Comparison of ENCODE assay signal across 24 cellular contexts in the genomic region with DNA sequence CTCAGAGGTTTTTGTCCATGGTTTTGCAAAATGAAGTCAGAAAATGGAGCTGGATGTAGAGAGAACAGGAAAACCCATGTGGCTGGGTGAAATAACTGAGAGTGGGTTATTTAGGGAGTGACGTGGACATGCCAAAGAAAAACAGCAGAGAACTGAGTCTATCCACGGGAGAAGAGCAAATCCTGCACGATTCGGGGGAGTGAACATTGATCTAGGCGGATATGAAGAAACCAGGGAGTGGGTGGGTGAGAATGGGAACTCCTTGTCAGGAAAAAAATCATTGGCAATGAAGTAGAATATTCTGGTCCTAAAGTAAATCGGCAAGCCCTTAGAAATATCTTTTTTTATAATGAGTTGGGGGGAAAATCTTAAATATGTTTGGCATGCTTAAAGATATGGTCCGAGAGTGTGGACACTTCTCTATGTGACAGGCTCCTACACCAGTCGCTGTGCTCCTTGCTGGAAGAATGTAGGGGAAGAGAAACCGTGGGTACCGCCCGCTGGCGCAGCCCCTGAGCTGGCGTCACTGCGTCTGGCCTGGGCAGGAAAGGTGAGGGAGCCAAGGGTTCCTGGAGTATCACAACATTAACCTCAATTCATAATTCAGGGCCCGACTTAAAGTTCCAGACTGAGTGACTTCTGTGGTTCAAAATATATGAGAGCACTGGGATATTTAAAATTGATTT.
"Had no signal": no experiment of that assay in that cellular context is flagged by ENCODE, and none has a peak within 500 bp of the region (broad histone marks: within the 10 kb centered on the region; RNA-seq: fewer than 3 reads in every experiment).

No MANE protein-coding gene starts in this region.

- H3K9ac ChIP-seq: SK-N-SH had no signal

- H3K27ac ChIP-seq: RWPE1 had no signal

- H3K27me3 ChIP-seq: MG63 had no signal

- H3K4me3 ChIP-seq: MG63 had no signal

- H3K9me2 ChIP-seq: SK-N-SH had no signal

- ATAC-seq: HepG2, Panc1, PC-3 had no signal

- DNase-seq: IMR-90, Karpas-422, KG1, MG63, NCI-H1092, NCI-H1105 treated with DMSO at 0.1 percent for 48 hours, NCI-H1417 treated with DMSO at 0.1 percent for 48 hours, NCI-H146, NCI-H1694 treated with DMSO at 0.1 percent for 48 hours, NCI-H1930, NCI-H2081, NCI-H2171, NCI-H226, NCI-H446, NCI-H510A, NCI-H524 treated with DMSO at 0.1 percent for 48 hours, NCI-H69, NCI-H774, PC-3, SHP77, SK-N-SH had no signal

- H3K4me2 ChIP-seq: SK-N-SH had no signal

- H3K9me3 ChIP-seq: MG63, SK-N-SH had no signal

- H3K36me3 ChIP-seq: MG63 had no signal
